10 cellular contexts compared by ENCODE assay signal in the genomic region with DNA sequence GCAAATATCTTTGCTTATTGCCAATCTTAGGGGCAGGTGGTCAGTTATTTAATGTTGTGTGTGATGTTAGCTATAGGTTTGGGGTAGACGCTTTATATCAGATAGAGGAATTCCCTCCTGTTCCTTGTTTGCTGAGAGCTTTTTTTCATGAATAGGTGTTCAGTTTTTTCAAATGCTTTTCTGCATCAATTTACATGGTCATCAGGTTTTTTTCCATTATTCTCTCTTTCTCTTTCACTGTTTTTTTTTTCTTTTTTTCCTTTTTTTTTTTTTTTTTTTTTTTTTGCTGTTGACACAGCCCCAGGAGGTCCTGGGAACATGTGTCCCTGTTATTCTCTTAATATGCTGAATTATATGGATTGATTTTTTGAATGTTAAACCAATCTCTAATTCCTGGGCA.
"Had no signal": no experiment of that assay in that cellular context is flagged by ENCODE, and none has a peak within 500 bp of the region (broad histone marks: within the 10 kb centered on the region; RNA-seq: fewer than 3 reads in every experiment).

No MANE protein-coding gene starts in this region.

- H3K9me3 ChIP-seq: HAP-1 had no signal

- H2AFZ ChIP-seq: GM23248 had no signal

- H3K4me2 ChIP-seq: KMS-11 had no signal

- FAIRE-seq: HTR-8/SVneo had no signal

- H3K9ac ChIP-seq: GM23248, KMS-11 had no signal

- ATAC-seq: HCT116 had no signal

- DNase-seq: GM23248, GOT3, H7, HFFc6, IMR-90, KBM-7 had no signal

- H3K27ac ChIP-seq: GM23248, KMS-11 had no signal

- H3K4me3 ChIP-seq: GM23248, HAP-1 had no signal
